In genomic region chr1:59526240-59526639, GRCh38 we compare ENCODE assay signal across 1 cellular context.
TF ChIP-seq lines count a peak whose summit lies in the region.

No MANE protein-coding gene starts in this region.

TF ChIP-seq in HepG2, 621 proteins besides CTCF, POLR2A, EP300 and RAD21 (continued from another document):
- TF ChIP-seq ZFAT (CRISPR knock-in tag; conservative IDR thresholded peaks at IDR 0.05): no peak
